1 cellular context compared by ENCODE assay signal in genomic region chr14:103112488-103113243, GRCh38.
TF ChIP-seq lines count a peak whose summit lies in the region.

No MANE protein-coding gene starts in this region.

TF ChIP-seq in HepG2, 621 proteins besides CTCF, POLR2A, EP300 and RAD21 (continues in another document):
- TF ChIP-seq HOXA5 (CRISPR knock-in tag; IDR thresholded peaks at IDR 0.05) (no peak), MIER3 (CRISPR knock-in tag; IDR thresholded peaks at IDR 0.05; ENCODE audit: borderline replicate concordance) (no peak), PAWR (CRISPR knock-in tag; IDR thresholded peaks at IDR 0.05; ENCODE audit: borderline replicate concordance) (no peak), ZNF180 (CRISPR knock-in tag; IDR thresholded peaks at IDR 0.05; ENCODE audit: borderline replicate concordance, low read depth) (no peak), REPIN1 (CRISPR knock-in tag; IDR thresholded peaks at IDR 0.05; ENCODE audit: borderline replicate concordance, low read depth) (peak; percentile 45; the same call in 1 of the 2 replicates), ZNF468 (CRISPR knock-in tag; IDR thresholded peaks at IDR 0.05) (no peak), ARID2 (CRISPR knock-in tag; IDR thresholded peaks at IDR 0.05; ENCODE audit: borderline replicate concordance) (0 out of 2 replicates have a peak, but pooled peaks have one; percentile 25), CBFB (CRISPR knock-in tag; IDR thresholded peaks at IDR 0.05) (no peak), RBFOX2 (IDR thresholded peaks at IDR 0.05; ENCODE audit: low read depth, low read length) (peak; percentile 27; the same call in 1 of the 2 replicates), ZNF891 (CRISPR knock-in tag; IDR thresholded peaks at IDR 0.05) (no peak), KLF12 (CRISPR knock-in tag; IDR thresholded peaks at IDR 0.05; ENCODE audit: borderline replicate concordance) (no peak), ZNF18 (CRISPR knock-in tag; IDR thresholded peaks at IDR 0.05; ENCODE audit: insufficient replicate concordance) (no peak), DDIT3 (CRISPR knock-in tag; IDR thresholded peaks at IDR 0.05) (no peak), ZNF558 (CRISPR knock-in tag; IDR thresholded peaks at IDR 0.05; ENCODE audit: borderline replicate concordance) (0 out of 2 replicates have a peak, but pooled peaks have one; percentile 9), KLF9 (CRISPR knock-in tag; IDR thresholded peaks at IDR 0.05; ENCODE audit: low read depth) (no peak), TAF15 (IDR thresholded peaks at IDR 0.05; ENCODE audit: low read depth, low read length, poor library complexity, severe bottlenecking) (peak; percentile 10), FLYWCH1 (CRISPR knock-in tag; IDR thresholded peaks at IDR 0.05) (no peak), ZNF275 (CRISPR knock-in tag; IDR thresholded peaks at IDR 0.05; ENCODE audit: borderline replicate concordance) (no peak), ZNF235 (CRISPR knock-in tag; IDR thresholded peaks at IDR 0.05; ENCODE audit: borderline replicate concordance) (0 out of 2 replicates have a peak, but pooled peaks have one; percentile 34), SALL1 (CRISPR knock-in tag; IDR thresholded peaks at IDR 0.05) (no peak), ZNF580 (CRISPR knock-in tag; IDR thresholded peaks at IDR 0.05; ENCODE audit: borderline replicate concordance, low read depth) (no peak), RFX1 (IDR thresholded peaks at IDR 0.05) (no peak), ZUFSP (CRISPR knock-in tag; IDR thresholded peaks at IDR 0.05; ENCODE audit: borderline replicate concordance) (no peak), ZNF512 (CRISPR knock-in tag; IDR thresholded peaks at IDR 0.05) (no peak), ASH2L (IDR thresholded peaks at IDR 0.05; ENCODE audit: insufficient read length, low read depth, low read length) (no peak), TEF (CRISPR knock-in tag; IDR thresholded peaks at IDR 0.05) (no peak), ZFYVE20 (CRISPR knock-in tag; IDR thresholded peaks at IDR 0.05; ENCODE audit: borderline replicate concordance, low read depth) (no peak), ZNF383 (CRISPR knock-in tag; IDR thresholded peaks at IDR 0.05; ENCODE audit: borderline replicate concordance) (no peak), SP4 (CRISPR knock-in tag; IDR thresholded peaks at IDR 0.05) (peak; percentile 59), TMF1 (CRISPR knock-in tag; IDR thresholded peaks at IDR 0.05; ENCODE audit: low read depth) (peak; percentile 47; the same call in 1 of the 2 replicates), JDP2 (CRISPR knock-in tag; IDR thresholded peaks at IDR 0.05; ENCODE audit: borderline replicate concordance) (no peak), POLR2G (IDR thresholded peaks at IDR 0.05; ENCODE audit: low read depth, low read length) (peak; percentile 58), HNF1B (CRISPR knock-in tag; IDR thresholded peaks at IDR 0.05) (0 out of 2 replicates have a peak, but pooled peaks have one; percentile 36), BORCS8-MEF2B (CRISPR knock-in tag; IDR thresholded peaks at IDR 0.05) (0 out of 2 replicates have a peak, but pooled peaks have one; percentile 23), IKZF4 (CRISPR knock-in tag; IDR thresholded peaks at IDR 0.05; ENCODE audit: borderline replicate concordance, low read depth, not compliant biosample characterization) (no peak), BRCA1 (CRISPR knock-in tag; IDR thresholded peaks at IDR 0.05) (no peak), ZNF569 (CRISPR knock-in tag; IDR thresholded peaks at IDR 0.05; ENCODE audit: borderline replicate concordance) (no peak), SOX5 (CRISPR knock-in tag; IDR thresholded peaks at IDR 0.05; ENCODE audit: borderline replicate concordance) (no peak), POLR2AphosphoS5 (IDR thresholded peaks at IDR 0.05; ENCODE audit: low read depth, low read length) (no peak; the same call in none of the 2 replicates), FOXO4 (CRISPR knock-in tag; conservative IDR thresholded peaks at IDR 0.05) (no peak), ZNF770 (CRISPR knock-in tag; IDR thresholded peaks at IDR 0.05) (peak; percentile 52; the same call in 1 of the 2 replicates), CBX1 (IDR thresholded peaks at IDR 0.05; ENCODE audit: low read depth) (no peak), TBX2 (CRISPR knock-in tag; IDR thresholded peaks at IDR 0.05; ENCODE audit: borderline replicate concordance) (peak; percentile 35; the same call in 1 of the 2 replicates), SPEN (CRISPR knock-in tag; IDR thresholded peaks at IDR 0.05; ENCODE audit: low read depth) (0 out of 2 replicates have a peak, but pooled peaks have one; percentile 27), CAMTA2 (CRISPR knock-in tag; IDR thresholded peaks at IDR 0.05; ENCODE audit: borderline replicate concordance) (0 out of 2 replicates have a peak, but pooled peaks have one; percentile 26), SRSF4 (IDR thresholded peaks at IDR 0.05; ENCODE audit: low read depth, low read length, poor library complexity, severe bottlenecking) (no peak), ZBED4 (CRISPR knock-in tag; IDR thresholded peaks at IDR 0.05; ENCODE audit: borderline replicate concordance) (0 out of 2 replicates have a peak, but pooled peaks have one; percentile 7), PPARG (CRISPR knock-in tag; conservative IDR thresholded peaks at IDR 0.05) (no peak)
